ENCODE assay signal across 18 cellular contexts in genomic region chr2:203431391-203432185, GRCh38.
A peak's percentile ranks its signal among the peaks of the same experiment; 100 is the strongest.
DNase-seq lines count a peak whose midpoint lies in the region; ATAC-seq, FAIRE-seq and TF ChIP-seq lines count a peak whose summit lies in the region.
"Had no signal": no experiment of that assay in that cellular context is flagged by ENCODE, and none has a peak within 500 bp of the region (broad histone marks: within the 10 kb centered on the region; RNA-seq: fewer than 3 reads in every experiment).

No MANE protein-coding gene starts in this region.

- intact Hi-C loops in Right ventricle myocardium inferior (cut with DNase I): no loop called here
- intact Hi-C loops in OCI-LY7 (cut with micrococcal nuclease; ENCODE audit: unreplicated experiment): loop anchor here (5.0 to 10.0 kb wide), 2 partner anchors 194 to 517 kb away; partner anchors contain the start of genes CARF, CYP20A1 and WDR12

- FAIRE-seq in small intestine (lab: Jason Lieb, UNC): peak; percentile 61
- FAIRE-seq: GM12892 had no signal

- no peak overlapping the region for H3K4me3 Mint-ChIP-seq in stimulated activated memory B cell treated with anti-CD40 and anti-IgM and Interleukin-4, amounts not matched to agents 10 μg/mL and 1 μg/mL and 100 μg/mL, for 72 hours

- DNase-seq in cardiac muscle cell (ENCODE audit: low read depth in 1 of 2, low spot score in 1 of 2) (no peak), Right ventricle myocardium inferior (ENCODE audit: missing footprints) (no peak), OCI-LY7 (ENCODE audit: low spot score) (no peak), fibroblast of mammary gland (ENCODE audit: low read depth) (peak; percentile 36), small intestine (peak; percentile 55), RWPE1 (ENCODE audit: low spot score) (no peak)
- DNase-seq: 8988T, DMS 273 treated with DMSO at 0.1 percent for 48 hours, GF-D8, H7, NCI-H1092 treated with DMSO at 0.1 percent for 48 hours, NCI-H1694, NCI-H2107, NCI-H2227 treated with DMSO at 0.1 percent for 48 hours, OCI-M1 had no signal

- H3K4me1 ChIP-seq in cardiac muscle cell (ENCODE audit: low read depth) (no peaks in the 10 kb centered on the region), OCI-LY7 (ENCODE audit: insufficient read depth, low read length, poor library complexity, severe bottlenecking) (peaks cover 37% of the 10 kb centered on the region), small intestine (ENCODE audit: control insufficient read depth in 2 of 2, insufficient read depth in 1 of 2, low read depth in 1 of 2, low read length in 1 of 2) (no peaks in the 10 kb centered on the region)

- CTCF ChIA-PET in OCI-LY7 (lab: Charles Lee; ENCODE audit: unreplicated experiment) (no interaction called here), RWPE1 (lab: Yijun Ruan, JAX) (interaction anchor here (0.7 to 1.0 kb wide), 2 partner anchors 385 to 392 kb away, joined by 3 to 4 read pairs; no protein-coding TSS in a partner anchor)

- POLR2A ChIA-PET in OCI-LY7 (lab: Charles Lee): interaction anchor here (0.6 to 1.4 kb wide), 13 partner anchors 11 to 710 kb away, joined by 3 to 8 read pairs (median 4); no protein-coding TSS in a partner anchor
- POLR2A ChIA-PET in RWPE1 (lab: Yijun Ruan, JAX; ENCODE audit: low non-redundant PET): interaction anchor here (0.6 kb wide), 1 partner anchor 13 kb away, joined by 3 read pairs; no protein-coding TSS in a partner anchor

- no peak overlapping the region for H3K27ac Mint-ChIP-seq in stimulated activated memory B cell treated with anti-CD40 and anti-IgM and Interleukin-4, amounts not matched to agents 10 μg/mL and 1 μg/mL and 100 μg/mL, for 72 hours

- H3K4me1 Mint-ChIP-seq in stimulated activated memory B cell treated with anti-CD40 and anti-IgM and Interleukin-4, amounts not matched to agents 10 μg/mL and 1 μg/mL and 100 μg/mL, for 72 hours: no peaks in the 10 kb centered on the region

- no peaks in the 10 kb centered on the region for H4K20me1 ChIP-seq in OCI-LY7 (ENCODE audit: insufficient read depth, low read length)

- no peaks in the 10 kb centered on the region for H3K27me3 Mint-ChIP-seq in stimulated activated memory B cell treated with anti-CD40 and anti-IgM and Interleukin-4, amounts not matched to agents 10 μg/mL and 1 μg/mL and 100 μg/mL, for 72 hours

- no peak for ATAC-seq in Right ventricle myocardium inferior
- ATAC-seq in GM19397 (IDR thresholded peaks at IDR 0.05; ENCODE audit: unreplicated experiment): no peak
- ATAC-seq in stimulated activated memory B cell treated with anti-CD40 and anti-IgM and Interleukin-4, amounts not matched to agents 10 μg/mL and 1 μg/mL and 100 μg/mL, for 72 hours: no peak

- BruUV-seq in OCI-LY7 (replicated peaks; lab: Mats Ljungman, UMichigan): no TSS peak

- H3K36me3 Mint-ChIP-seq in stimulated activated memory B cell treated with anti-CD40 and anti-IgM and Interleukin-4, amounts not matched to agents 10 μg/mL and 1 μg/mL and 100 μg/mL, for 72 hours: peaks cover 42% of the 10 kb centered on the region

- H3K27me3 ChIP-seq in cardiac muscle cell (no peaks in the 10 kb centered on the region), small intestine (ENCODE audit: control insufficient read depth in 2 of 2, insufficient read depth in 2 of 2, low read length in 2 of 2) (no peaks in the 10 kb centered on the region)

- no peaks in the 10 kb centered on the region for H3K9me2 ChIP-seq in OCI-LY7 (ENCODE audit: insufficient read depth, low read length)

- peak overlapping the region; percentile 65 for H3K4me2 ChIP-seq in OCI-LY7 (ENCODE audit: low read length)

- H3K27ac ChIP-seq in cardiac muscle cell (peak overlapping the region; percentile 47), OCI-LY7 (ENCODE audit: low read depth, low read length, poor library complexity, severe bottlenecking) (peak overlapping the region; percentile 65), small intestine (ENCODE audit: low read depth in 1 of 2, low read length in 1 of 2) (no peak overlapping the region), RWPE1 (no peak overlapping the region)

- no peak overlapping the region for H2AFZ ChIP-seq in OCI-LY7 (ENCODE audit: low read length)

- no peaks in the 10 kb centered on the region for H3K9me3 Mint-ChIP-seq in stimulated activated memory B cell treated with anti-CD40 and anti-IgM and Interleukin-4, amounts not matched to agents 10 μg/mL and 1 μg/mL and 100 μg/mL, for 72 hours

- WGBS in small intestine, 3 donors: 27 to 63% (median 56%) methylated on average over 5 of the region's 5 CpGs

- TF ChIP-seq CTCF in cardiac muscle cell (IDR thresholded peaks at IDR 0.05; ENCODE audit: low read depth, low read length) (no peak), OCI-LY7 (conservative IDR thresholded peaks at IDR 0.05; ENCODE audit: low read length) (0 out of 2 replicates have a peak, but pooled peaks have one; percentile 11), fibroblast of mammary gland (conservative IDR thresholded peaks at IDR 0.05; ENCODE audit: control insufficient read depth, insufficient read depth, low read depth, low read length) (no peak), RWPE1 (conservative IDR thresholded peaks at IDR 0.05; ENCODE audit: low read depth) (no peak)

- H3K36me3 ChIP-seq in cardiac muscle cell: peaks cover 33% of the 10 kb centered on the region
- peaks cover 37% of the 10 kb centered on the region for H3K36me3 ChIP-seq in OCI-LY7 (ENCODE audit: insufficient read depth, low read length)
- peaks cover 0 to 4% of the 10 kb centered on the region in 2 donors for H3K36me3 ChIP-seq in small intestine (ENCODE audit: control insufficient read depth in 2 of 2, insufficient read depth in 2 of 2, low read length in 2 of 2)

- no peaks in the 10 kb centered on the region for H3K9me3 ChIP-seq in cardiac muscle cell (ENCODE audit: low read depth)
- no peaks in the 10 kb centered on the region for H3K9me3 ChIP-seq in OCI-LY7 (ENCODE audit: low read length)
- no peaks in the 10 kb centered on the region for H3K9me3 ChIP-seq in small intestine (ENCODE audit: control insufficient read depth, low read depth)

- no peak overlapping the region for H3K4me3 ChIP-seq in cardiac muscle cell
- H3K4me3 ChIP-seq in OCI-LY7 (ENCODE audit: low read depth, low read length, poor library complexity, severe bottlenecking): no peak overlapping the region
- no peak overlapping the region for H3K4me3 ChIP-seq in fibroblast of mammary gland (ENCODE audit: control insufficient read depth, low read depth, low read length)
- no peak overlapping the region for H3K4me3 ChIP-seq in small intestine (ENCODE audit: low read depth in 1 of 2, low read length in 2 of 2)

- H3K79me2 ChIP-seq in OCI-LY7 (ENCODE audit: insufficient read depth, low read depth, low read length): no peaks in the 10 kb centered on the region

Comparison
In these comparisons a context has a peak if more than half of its experiments do, and no peak if none do; other contexts are left out.
1. DNase-seq: peak in fibroblast of mammary gland (single experiment) and small intestine (single experiment); none in cardiac muscle cell (0 of 2), Right ventricle myocardium inferior (single experiment), OCI-LY7 (single experiment) and RWPE1 (single experiment).
2. H3K27ac ChIP-seq: peak in cardiac muscle cell (single experiment) and OCI-LY7 (single experiment); none in small intestine (0 of 2) and RWPE1 (single experiment).